ENCODE assay signal across 8 cellular contexts in the genomic region with DNA sequence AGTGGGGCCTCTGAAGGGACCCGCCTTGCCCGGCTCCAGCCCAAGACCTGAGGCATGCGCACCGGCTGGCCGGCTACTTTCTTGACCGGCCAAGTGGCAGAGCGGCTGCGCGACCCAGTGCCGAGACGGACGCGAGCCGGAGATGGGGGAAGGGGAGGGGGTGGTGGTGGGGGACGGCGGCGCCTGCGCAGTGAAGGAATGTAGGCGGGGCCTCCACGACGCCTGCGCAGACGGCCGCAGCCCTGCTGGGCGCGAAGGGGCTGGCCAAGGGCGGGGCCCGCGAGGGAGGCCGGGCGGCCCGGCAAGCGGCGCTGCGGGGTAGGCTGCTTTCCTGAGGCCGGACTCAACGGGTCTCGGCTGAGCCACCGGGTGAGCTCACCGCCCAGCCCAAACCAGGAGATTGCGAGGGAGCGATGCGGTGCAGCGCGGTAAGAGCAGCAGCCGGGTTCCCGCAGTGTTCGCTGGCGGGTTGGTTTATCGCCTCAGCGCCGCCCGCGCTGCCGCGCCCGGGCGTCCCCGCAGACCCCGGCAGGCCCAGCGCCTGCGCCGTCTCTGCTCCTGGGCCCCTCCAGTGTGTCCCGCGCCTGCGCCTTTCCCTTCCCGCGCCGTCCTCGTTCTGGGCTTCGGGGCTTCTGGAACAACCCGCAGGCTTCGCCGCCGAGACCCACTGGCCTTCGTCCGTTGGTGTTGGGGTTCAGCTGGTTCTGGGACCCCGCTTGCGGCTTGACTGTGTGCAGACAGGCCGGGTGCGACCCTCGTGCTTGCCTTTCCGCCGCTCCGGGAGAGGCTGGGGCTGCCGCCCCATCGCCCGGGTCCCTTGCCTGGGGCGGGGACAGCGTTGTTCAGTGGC. TPM values are rescaled to one million over a fixed set of nuclear protein-coding genes. Genes with fewer than 3 reads are reported as not detected.
DNase-seq lines count a peak whose midpoint lies in the region; ATAC-seq and TF ChIP-seq lines count a peak whose summit lies in the region.

A gene with protein sequence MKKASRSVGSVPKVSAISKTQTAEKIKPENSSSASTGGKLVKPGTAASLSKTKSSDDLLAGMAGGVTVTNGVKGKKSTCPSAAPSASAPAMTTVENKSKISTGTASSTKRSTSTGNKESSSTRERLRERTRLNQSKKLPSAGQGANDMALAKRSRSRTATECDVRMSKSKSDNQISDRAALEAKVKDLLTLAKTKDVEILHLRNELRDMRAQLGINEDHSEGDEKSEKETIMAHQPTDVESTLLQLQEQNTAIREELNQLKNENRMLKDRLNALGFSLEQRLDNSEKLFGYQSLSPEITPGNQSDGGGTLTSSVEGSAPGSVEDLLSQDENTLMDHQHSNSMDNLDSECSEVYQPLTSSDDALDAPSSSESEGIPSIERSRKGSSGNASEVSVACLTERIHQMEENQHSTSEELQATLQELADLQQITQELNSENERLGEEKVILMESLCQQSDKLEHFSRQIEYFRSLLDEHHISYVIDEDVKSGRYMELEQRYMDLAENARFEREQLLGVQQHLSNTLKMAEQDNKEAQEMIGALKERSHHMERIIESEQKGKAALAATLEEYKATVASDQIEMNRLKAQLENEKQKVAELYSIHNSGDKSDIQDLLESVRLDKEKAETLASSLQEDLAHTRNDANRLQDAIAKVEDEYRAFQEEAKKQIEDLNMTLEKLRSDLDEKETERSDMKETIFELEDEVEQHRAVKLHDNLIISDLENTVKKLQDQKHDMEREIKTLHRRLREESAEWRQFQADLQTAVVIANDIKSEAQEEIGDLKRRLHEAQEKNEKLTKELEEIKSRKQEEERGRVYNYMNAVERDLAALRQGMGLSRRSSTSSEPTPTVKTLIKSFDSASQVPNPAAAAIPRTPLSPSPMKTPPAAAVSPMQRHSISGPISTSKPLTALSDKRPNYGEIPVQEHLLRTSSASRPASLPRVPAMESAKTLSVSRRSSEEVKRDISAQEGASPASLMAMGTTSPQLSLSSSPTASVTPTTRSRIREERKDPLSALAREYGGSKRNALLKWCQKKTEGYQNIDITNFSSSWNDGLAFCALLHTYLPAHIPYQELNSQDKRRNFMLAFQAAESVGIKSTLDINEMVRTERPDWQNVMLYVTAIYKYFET (plus strand): TSS at position 276 of the 850 bp plus-strand sequence. CDS start 31,401 bp downstream, outside the sequence.

- ATAC-seq in GM21528 (IDR thresholded peaks at IDR 0.05; ENCODE audit: low FRiP score, unreplicated experiment): peak; percentile 89

- peak; percentile 56 for DNase-seq in DMS 273 treated with DMSO at 0.1 percent for 48 hours (lab: John Stamatoyannopoulos, UW)
- peak; percentile 90 for DNase-seq in HuH-7.5 (ENCODE audit: low spot score)
- peak; percentile 98 for DNase-seq in OCI-M1 (lab: John Stamatoyannopoulos, UW)
- peak; percentile 87 for DNase-seq in activated T-cell treated with anti-CD3 and anti-CD28 coated beads for 24 hours (ENCODE audit: low read depth)
- peak; percentile 96 for DNase-seq in epithelial cell of esophagus (ENCODE audit: low read depth)
- peak; percentile 93 for DNase-seq in mucosa of gallbladder (ENCODE audit: low spot score)
- peak; percentile 87 for DNase-seq in stimulated activated CD8-positive, alpha-beta memory T cell treated with anti-CD3 and anti-CD28 coated beads, Interleukin-4, amount 100 ng/mL, for 24 hours (ENCODE audit: low read depth)

- peak within 1 kb of the TSS; percentile 93 for H3K4me3 ChIP-seq in epithelial cell of esophagus (ENCODE audit: low read length)

- no peak for TF ChIP-seq CTCF in epithelial cell of esophagus (IDR thresholded peaks at IDR 0.05; ENCODE audit: insufficient read depth, low read depth, low read length, missing control alignments)

RNA-seq across cellular contexts. Expression of the gene that starts here (rescaled TPM):
- total RNA-seq in mucosa of gallbladder: 65.7 TPM

Comparison
In these comparisons a context has a peak if more than half of its experiments do, and no peak if none do; other contexts are left out.
1. Peak in every context shown above with its lines: DNase-seq, ATAC-seq and H3K4me3 ChIP-seq.